ENCODE assay signal across 18 cellular contexts in the genomic region with DNA sequence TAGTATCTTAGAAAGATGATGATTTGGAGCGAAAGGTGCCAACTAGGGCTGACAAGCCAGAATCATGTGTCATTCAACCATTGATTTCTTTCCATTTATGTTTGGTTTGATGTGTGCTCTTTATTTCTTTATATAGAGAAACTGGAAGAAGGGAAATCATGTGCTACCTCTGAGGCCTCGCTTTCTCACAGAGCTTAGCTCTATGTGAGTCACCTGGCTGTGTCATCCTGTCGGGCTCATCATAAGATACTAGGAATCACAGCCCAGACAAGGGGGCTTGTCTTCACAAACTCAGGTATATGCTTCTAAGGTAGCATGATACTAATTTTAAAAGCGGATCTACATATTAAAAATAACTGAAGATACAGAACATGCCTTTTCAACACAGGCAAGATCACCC.
DNase-seq lines count a peak whose midpoint lies in the region; FAIRE-seq and TF ChIP-seq lines count a peak whose summit lies in the region.
"Had no signal": no experiment of that assay in that cellular context is flagged by ENCODE, and none has a peak within 500 bp of the region (broad histone marks: within the 10 kb centered on the region; RNA-seq: fewer than 3 reads in every experiment).

No MANE protein-coding gene starts in this region.

- peak overlapping the region in 4 of 5 experiments; percentile 87 to 92 (median 91) for H3K27ac Mint-ChIP-seq in brain
- H3K27ac Mint-ChIP-seq: activated naive CD8-positive, alpha-beta T cell; CD8-positive, alpha-beta T cell had no signal

- peak overlapping the region in 2 of 5 experiments; percentile 23 to 39 for H3K4me3 Mint-ChIP-seq in brain
- H3K4me3 Mint-ChIP-seq: activated naive CD8-positive, alpha-beta T cell; CD8-positive, alpha-beta T cell; naive B cell had no signal

- no peak for FAIRE-seq in urothelium cell line (lab: Jason Lieb, UNC)
- FAIRE-seq: endothelial cell of umbilical vein had no signal

- DNase-seq in activated CD4-positive, alpha-beta T cell treated with anti-CD3 and anti-CD28 coated beads for 48 hours: peak; percentile 5
- no peak for DNase-seq in activated CD4-positive, alpha-beta T cell treated with anti-CD3 and anti-CD28 coated beads, Interleukin-2, amount 50 U/mL, for 1 hour
- peak; percentile 1 for DNase-seq in kidney glomerular epithelial cell (lab: John Stamatoyannopoulos, UW)
- no peak for DNase-seq in GM13977 (ENCODE audit: low spot score)
- no peak for DNase-seq in urothelium cell line (ENCODE audit: low spot score)
- no peak for DNase-seq in suprapubic skin (ENCODE audit: low spot score in 2 of 2)
- DNase-seq: CD8-positive, alpha-beta T cell; left ventricle myocardium inferior; naive B cell; NCI-H774; SIG-M5; T1000 had no signal

- TF ChIP-seq EP300 in suprapubic skin (IDR thresholded peaks at IDR 0.05): no peak

- H3K27me3 Mint-ChIP-seq in brain: no peaks in the 10 kb centered on the region
- H3K27me3 Mint-ChIP-seq: activated naive CD8-positive, alpha-beta T cell had no signal

- no peak for TF ChIP-seq POLR2A in suprapubic skin (IDR thresholded peaks at IDR 0.05)

- H3K4me3 ChIP-seq in HUES6 (ENCODE audit: low read depth, low read length): no peak overlapping the region
- no peak overlapping the region for H3K4me3 ChIP-seq in suprapubic skin
- H3K4me3 ChIP-seq: hepatocyte, left ventricle myocardium inferior, uterus had no signal

- no peak overlapping the region for H3K9ac ChIP-seq in HUES6 (ENCODE audit: low read length)

- WGBS in suprapubic skin: 77% methylated on average over 4 of the region's 4 CpGs

- H3K4me1 Mint-ChIP-seq in brain: peaks cover 15% of the 10 kb centered on the region
- H3K4me1 Mint-ChIP-seq: naive B cell had no signal

- no peaks in the 10 kb centered on the region for H3K9me3 ChIP-seq in HUES6 (ENCODE audit: control insufficient read depth, insufficient read depth, low read depth, low read length)
- no peaks in the 10 kb centered on the region for H3K9me3 ChIP-seq in suprapubic skin
- H3K9me3 ChIP-seq: left ventricle myocardium inferior, uterus had no signal

- TF ChIP-seq CTCF in brain (conservative IDR thresholded peaks at IDR 0.05): no peak
- no peak for TF ChIP-seq CTCF in GM13977 (IDR thresholded peaks at IDR 0.05; ENCODE audit: extremely low read depth, insufficient read depth, missing control alignments)
- TF ChIP-seq CTCF in suprapubic skin (IDR thresholded peaks at IDR 0.05): no peak

- H3K4me1 ChIP-seq in HUES6 (ENCODE audit: control insufficient read depth, insufficient read depth, low read length): peaks cover 26% of the 10 kb centered on the region
- H3K4me1 ChIP-seq in suprapubic skin: no peaks in the 10 kb centered on the region
- H3K4me1 ChIP-seq: left ventricle myocardium inferior, uterus had no signal

- 0 out of 2 replicates have a peak, but pooled peaks cover 4% of the 10 kb centered on the region for H3K36me3 ChIP-seq in HUES6 (ENCODE audit: control insufficient read depth, insufficient read depth, low read length)
- H3K36me3 ChIP-seq in suprapubic skin: no peaks in the 10 kb centered on the region
- H3K36me3 ChIP-seq: left ventricle myocardium inferior, uterus had no signal

- in situ Hi-C loops in GM13977 (cut with MboI; ENCODE audit: low pct_unique_long_range_greater_than_20kb, low sequenced_read_pairs, unreplicated experiment): loop anchor here (10.0 kb wide), 1 partner anchor 136 kb away; no protein-coding TSS in a partner anchor

- H3K27me3 ChIP-seq in HUES6 (ENCODE audit: control insufficient read depth, insufficient read depth, low read length) (no peaks in the 10 kb centered on the region; the same call in 1 of the 2 replicates), suprapubic skin (no peaks in the 10 kb centered on the region)
- H3K27me3 ChIP-seq: hepatocyte, uterus had no signal

- H3K27ac ChIP-seq in HUES6 (ENCODE audit: low read depth, low read length) (peak overlapping the region; percentile 36; the same call in 1 of the 2 replicates), suprapubic skin (no peak overlapping the region)
- H3K27ac ChIP-seq: hepatocyte, left ventricle myocardium inferior, uterus had no signal

- peaks cover 14% of the 10 kb centered on the region for H3K36me3 Mint-ChIP-seq in brain
- H3K36me3 Mint-ChIP-seq: activated naive CD8-positive, alpha-beta T cell; CD8-positive, alpha-beta T cell; naive B cell had no signal

- no peaks in the 10 kb centered on the region for H3K9me3 Mint-ChIP-seq in brain
- H3K9me3 Mint-ChIP-seq: CD8-positive, alpha-beta T cell had no signal

Comparison
In these comparisons a context has a peak if more than half of its experiments do, and no peak if none do; other contexts are left out.
1. DNase-seq: peak in activated CD4-positive, alpha-beta T cell treated with anti-CD3 and anti-CD28 coated beads for 48 hours (single experiment) and kidney glomerular epithelial cell (single experiment); none in activated CD4-positive, alpha-beta T cell treated with anti-CD3 and anti-CD28 coated beads, Interleukin-2, amount 50 U/mL, for 1 hour (single experiment), GM13977 (single experiment), urothelium cell line (single experiment) and suprapubic skin (0 of 2).